Comparison of ENCODE assay signal across 8 cellular contexts in the genomic region with DNA sequence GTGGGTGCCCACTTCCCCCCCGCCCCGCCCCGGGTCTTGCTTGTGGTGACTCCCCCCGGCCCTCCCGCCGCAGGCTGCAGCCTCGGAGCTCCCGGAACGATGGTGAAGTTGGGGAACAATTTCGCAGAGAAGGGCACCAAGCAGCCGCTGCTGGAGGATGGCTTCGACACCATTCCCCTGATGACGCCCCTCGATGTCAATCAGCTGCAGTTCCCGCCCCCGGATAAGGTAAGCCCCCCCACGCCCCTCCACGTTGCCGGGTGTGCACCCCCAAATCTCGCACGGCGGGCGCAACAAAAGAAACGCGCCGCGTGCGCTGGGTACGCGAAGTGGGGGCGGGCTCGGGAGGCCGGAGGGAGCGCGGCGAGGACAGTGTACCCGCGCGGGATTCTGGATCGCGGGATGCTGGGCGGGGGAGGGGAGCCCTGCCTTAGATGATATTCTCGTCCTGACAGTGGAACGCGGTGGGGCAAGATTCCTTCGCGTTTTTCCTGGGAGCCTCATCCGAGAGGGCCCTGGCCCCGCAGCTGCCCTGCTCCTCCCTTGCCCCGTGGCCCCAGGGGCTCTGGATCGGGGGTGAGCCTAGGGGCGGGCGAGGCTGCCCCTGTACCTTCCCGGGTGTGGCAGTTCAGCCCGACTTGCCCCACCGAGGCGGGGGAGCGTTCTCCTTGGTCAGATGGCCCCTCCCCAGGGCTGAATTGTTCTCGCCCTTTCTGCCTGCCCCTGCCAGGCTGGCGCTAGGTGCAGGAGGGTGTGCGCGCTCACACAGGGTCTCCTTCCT. TPM values are rescaled to one million over a fixed set of nuclear protein-coding genes. Genes with fewer than 3 reads are reported as not detected.
DNase-seq lines count a peak whose midpoint lies in the region; ATAC-seq and TF ChIP-seq lines count a peak whose summit lies in the region.

No MANE protein-coding gene starts in this region.

- no peak overlapping the region for H3K9ac ChIP-seq in GM23248

- 4 to 8% methylated on average over 27 to 53 of the region's 62 CpGs for WGBS in GM23248 (ENCODE audit: low coverage in 1 of 2, low lambda C conversion rate in 2 of 2, missing lambda C conversion rate in 2 of 2), 2 experiments
- 5% methylated on average over 51 of the region's 62 CpGs for WGBS in prostate gland

- CTCF ChIA-PET in OCI-LY7 (lab: Charles Lee; ENCODE audit: unreplicated experiment) = no interaction called here

- POLR2A ChIA-PET in OCI-LY7 (lab: Charles Lee) = interaction anchor here (0.7 to 1.4 kb wide), 4 partner anchors 10 to 104 kb away, joined by 3 to 4 read pairs (median 3); no protein-coding TSS in a partner anchor

- H3K4me3 ChIP-seq in GM23248 (peak overlapping the region; percentile 54; the same call in 1 of the 2 replicates), OCI-LY7 (ENCODE audit: low read depth, low read length, poor library complexity, severe bottlenecking) (peak overlapping the region; percentile 79), epithelial cell of proximal tubule (ENCODE audit: low read depth, low read length) (peak overlapping the region; percentile 45), prostate gland (peak overlapping the region; percentile 37 to 48)

- H3K27ac ChIP-seq in GM23248 = no peak overlapping the region
- peak overlapping the region; percentile 54 for H3K27ac ChIP-seq in OCI-LY7 (ENCODE audit: low read depth, low read length, poor library complexity, severe bottlenecking)
- H3K27ac ChIP-seq in prostate gland = no peak overlapping the region

- H2AFZ ChIP-seq in GM23248 = no peak overlapping the region
- H2AFZ ChIP-seq in OCI-LY7 (ENCODE audit: low read length) = peak overlapping the region; percentile 65

- intact Hi-C loops in OCI-LY7 (cut with micrococcal nuclease; ENCODE audit: unreplicated experiment) (loop anchor here (2.0 kb wide), 1 partner anchor 43 kb away; no protein-coding TSS in a partner anchor), prostate gland (cut with DNase I) (no loop called here)

- H3F3A ChIP-seq in GM23248 (ENCODE audit: insufficient read depth) = no peaks in the 10 kb centered on the region

- H3K4me1 ChIP-seq in GM23248 (ENCODE audit: insufficient read depth) (0 out of 2 replicates have a peak, but pooled peaks cover 4% of the 10 kb centered on the region), OCI-LY7 (ENCODE audit: insufficient read depth, low read length, poor library complexity, severe bottlenecking) (peaks cover 34% of the 10 kb centered on the region), prostate gland (replicated peaks) (no peaks in the 10 kb centered on the region)

- no peaks in the 10 kb centered on the region for H3K36me3 ChIP-seq in GM23248 (ENCODE audit: low read depth)
- H3K36me3 ChIP-seq in OCI-LY7 (ENCODE audit: insufficient read depth, low read length) = peaks cover 9% of the 10 kb centered on the region; the same call in 1 of the 2 replicates
- H3K36me3 ChIP-seq in prostate gland = no peaks in the 10 kb centered on the region

- no peaks in the 10 kb centered on the region for H3K79me2 ChIP-seq in GM23248 (ENCODE audit: insufficient read depth)
- no peaks in the 10 kb centered on the region for H3K79me2 ChIP-seq in OCI-LY7 (ENCODE audit: insufficient read depth, low read depth, low read length)

- no peaks in the 10 kb centered on the region for H3K9me2 ChIP-seq in GM23248 (ENCODE audit: insufficient read depth)
- H3K9me2 ChIP-seq in OCI-LY7 (ENCODE audit: insufficient read depth, low read length) = no peaks in the 10 kb centered on the region

- TF ChIP-seq CTCF in OCI-LY7 (conservative IDR thresholded peaks at IDR 0.05; ENCODE audit: low read length) (no peak), epithelial cell of proximal tubule (conservative IDR thresholded peaks at IDR 0.05; ENCODE audit: low read depth, low read length) (no peak), prostate gland (IDR thresholded peaks at IDR 0.05) (no peak), GM13976 (IDR thresholded peaks at IDR 0.05; ENCODE audit: borderline replicate concordance, control extremely low read depth, extremely low read depth, insufficient read depth, missing control alignments) (no peak)

- DNase-seq in GM23248 (peak; percentile 24), OCI-LY7 (ENCODE audit: low spot score) (peak; percentile 32), epithelial cell of proximal tubule (ENCODE audit: low read depth) (no peak), prostate gland (ENCODE audit: low spot score) (no peak), GM13976 (ENCODE audit: low spot score) (no peak)

- ATAC-seq in GM19455 (IDR thresholded peaks at IDR 0.05; ENCODE audit: unreplicated experiment) = no peak
- ATAC-seq in HG02571 (IDR thresholded peaks at IDR 0.05; ENCODE audit: unreplicated experiment) = no peak
- ATAC-seq in HG03354 (IDR thresholded peaks at IDR 0.05; ENCODE audit: poor library complexity, severe bottlenecking, unreplicated experiment) = no peak

- H3K9me3 ChIP-seq in GM23248 (ENCODE audit: low read depth) = no peaks in the 10 kb centered on the region
- no peaks in the 10 kb centered on the region for H3K9me3 ChIP-seq in OCI-LY7 (ENCODE audit: low read length)
- H3K9me3 ChIP-seq in prostate gland = no peaks in the 10 kb centered on the region

- in situ Hi-C loops in GM23248 (cut with MboI) = no loop called here
- in situ Hi-C loops in GM13976 (cut with MboI; ENCODE audit: low sequenced_read_pairs, unreplicated experiment) = no loop called here

- no peaks in the 10 kb centered on the region for H4K20me1 ChIP-seq in GM23248 (ENCODE audit: insufficient read depth)
- H4K20me1 ChIP-seq in OCI-LY7 (ENCODE audit: insufficient read depth, low read length) = no peaks in the 10 kb centered on the region

- BruUV-seq in OCI-LY7 (replicated peaks; lab: Mats Ljungman, UMichigan) = no TSS peak

- TF ChIP-seq POLR2A in prostate gland (IDR thresholded peaks at IDR 0.05) = no peak

- no peak overlapping the region for H3K4me2 ChIP-seq in GM23248 (ENCODE audit: unreplicated experiment)
- peak overlapping the region; percentile 72 for H3K4me2 ChIP-seq in OCI-LY7 (ENCODE audit: low read length)

- H3K27me3 ChIP-seq in GM23248 (replicated peaks; ENCODE audit: insufficient read depth) = peaks cover 73% of the 10 kb centered on the region
- H3K27me3 ChIP-seq in prostate gland (replicated peaks; ENCODE audit: insufficient read depth) = peaks cover 2% of the 10 kb centered on the region

RNA-seq across cellular contexts. Expression of a gene that starts 0.8 kb away (rescaled TPM):
- total RNA-seq in GM23248 (2014; rRNA removed; shearing (Covaris generic)) = 0.86 TPM in 1 of 2 replicates, not detected in the other
- 0.16 and 0.31 TPM in 2 replicates for polyA plus RNA-seq in GM23248 (2016; fragmentation: Nextera tagmentation; extraction: Ambion mirVana)
- 28.8 and 38.8 TPM in 2 replicates for total RNA-seq in OCI-LY7 (2014; rRNA removed; shearing (Covaris generic))
- total RNA-seq in OCI-LY7 (2022) = 35.5 and 36.6 TPM in 2 replicates
- 1.6 and 3.2 TPM in 2 replicates for total RNA-seq in epithelial cell of proximal tubule
- total RNA-seq in prostate gland = 10 to 100 TPM; 17.1 to 88.8 TPM

Comparison
In these comparisons a context has a peak if more than half of its experiments do, and no peak if none do; other contexts are left out.
1. DNase-seq: peak in GM23248 (single experiment) and OCI-LY7 (single experiment); none in epithelial cell of proximal tubule (single experiment), prostate gland (single experiment) and GM13976 (single experiment).
2. Peak in every context shown above with its lines, with median percentiles within 50 percentile points of each other: H3K4me3 ChIP-seq.